In genomic region chr12:14770495-14771313, GRCh38 we compare ENCODE assay signal across 8 cellular contexts. TPM values are rescaled to one million over a fixed set of nuclear protein-coding genes. Genes with fewer than 3 reads are reported as not detected.
DNase-seq lines count a peak whose midpoint lies in the region; ATAC-seq and TF ChIP-seq lines count a peak whose summit lies in the region.

No MANE protein-coding gene starts in this region.

- ATAC-seq in GM21515 (IDR thresholded peaks at IDR 0.05; ENCODE audit: unreplicated experiment) (peak; percentile 16), esophagus mucosa (peak; percentile 75)

- H3K36me3 ChIP-seq in Caco-2 (ENCODE audit: control insufficient read depth, insufficient read depth, low read length) (peaks cover 2% of the 10 kb centered on the region; the same call in 1 of the 2 replicates), OCI-LY7 (ENCODE audit: insufficient read depth, low read length) (peaks cover 37% of the 10 kb centered on the region), mucosa of stomach (ENCODE audit: control insufficient read depth, insufficient read depth, low read length) (no peaks in the 10 kb centered on the region)

- peak overlapping the region; percentile 95 for H3K27ac ChIP-seq in OCI-LY7 (ENCODE audit: low read depth, low read length, poor library complexity, severe bottlenecking)

- peak overlapping the region; percentile 98 for H3K9ac ChIP-seq in mucosa of stomach (ENCODE audit: low read length)

- no peaks in the 10 kb centered on the region for H3K9me2 ChIP-seq in OCI-LY7 (ENCODE audit: insufficient read depth, low read length)

- CTCF ChIA-PET in Caco-2 (lab: Charles Lee), result interaction anchor here (0.5 to 3.0 kb wide), 5 partner anchors 11 to 141 kb away, joined by 3 to 16 read pairs (median 5); partner anchors contain the start of genes C12orf60 and WBP11
- CTCF ChIA-PET in OCI-LY7 (lab: Charles Lee; ENCODE audit: unreplicated experiment), result interaction anchor here (0.6 to 1.6 kb wide), 3 partner anchors 32 to 462 kb away, joined by 3 to 5 read pairs (median 3); partner anchors contain the start of genes C12orf60 and WBP11

- intact Hi-C loops in Caco-2 (cut with micrococcal nuclease; ENCODE audit: unreplicated experiment) (loop anchor here (1.0 kb wide), 2 partner anchors 33 to 96 kb away; partner anchors contain the start of genes C12orf60 and WBP11), OCI-LY7 (cut with micrococcal nuclease; ENCODE audit: unreplicated experiment) (loop anchor here (2.0 to 10.0 kb wide), 9 partner anchors 112 to 1114 kb away; partner anchors contain the start of genes ARHGDIB and STRAP)

- H3K4me2 ChIP-seq in OCI-LY7 (ENCODE audit: low read length), result peak overlapping the region; percentile 96

- TF ChIP-seq CTCF in Caco-2 (IDR thresholded peaks at IDR 0.05; ENCODE audit: insufficient read depth in 1 of 2, low read depth in 1 of 2, low read length in 1 of 2, severe bottlenecking in 1 of 2, unreplicated experiment in 1 of 2) (no peak), OCI-LY7 (conservative IDR thresholded peaks at IDR 0.05; ENCODE audit: low read length) (no peak)

- peak overlapping the region; percentile 96 for H3K4me3 ChIP-seq in Caco-2 (ENCODE audit: low read depth, low read length)
- H3K4me3 ChIP-seq in OCI-LY7 (ENCODE audit: low read depth, low read length, poor library complexity, severe bottlenecking), result peak overlapping the region; percentile 81
- peak overlapping the region; percentile 100 for H3K4me3 ChIP-seq in mucosa of stomach (ENCODE audit: low read length)

- H4K20me1 ChIP-seq in OCI-LY7 (ENCODE audit: insufficient read depth, low read length), result peaks cover 5% of the 10 kb centered on the region

- no peak overlapping the region for H2AFZ ChIP-seq in OCI-LY7 (ENCODE audit: low read length)

- TSS peak; percentile 57 for BruUV-seq in Caco-2 (replicated peaks; lab: Mats Ljungman, UMichigan)
- TSS peak; percentile 83 for BruUV-seq in OCI-LY7 (replicated peaks; lab: Mats Ljungman, UMichigan)

- H3K27me3 Mint-ChIP-seq in Caco-2 (ENCODE audit: insufficient read depth, unreplicated experiment), result no peaks in the 10 kb centered on the region

- H3K4me1 ChIP-seq in Caco-2 (peaks cover 16% of the 10 kb centered on the region; the same call in 1 of the 2 replicates), OCI-LY7 (ENCODE audit: insufficient read depth, low read length, poor library complexity, severe bottlenecking) (peaks cover 54% of the 10 kb centered on the region), mucosa of stomach (ENCODE audit: control insufficient read depth, insufficient read depth, low read length) (no peaks in the 10 kb centered on the region)

- H3K79me2 ChIP-seq in OCI-LY7 (ENCODE audit: insufficient read depth, low read depth, low read length), result peaks cover 32% of the 10 kb centered on the region; the same call in 1 of the 2 replicates

- H3K4me3 Mint-ChIP-seq in Caco-2 (ENCODE audit: unreplicated experiment), result peak overlapping the region; percentile 90

- peaks cover 86% of the 10 kb centered on the region for H3K36me3 Mint-ChIP-seq in Caco-2 (ENCODE audit: insufficient read depth, unreplicated experiment)

- POLR2A ChIA-PET in Caco-2 (lab: Charles Lee), result interaction anchor here (0.5 to 3.0 kb wide), 9 partner anchors 11 to 1018 kb away, joined by 3 to 42 read pairs (median 3); partner anchors contain the start of genes ATF7IP, C12orf60, EPS8 and GUCY2C
- POLR2A ChIA-PET in OCI-LY7 (lab: Charles Lee), result interaction anchor here (0.5 to 9.5 kb wide), 34 partner anchors 12 to 617 kb away, joined by 3 to 162 read pairs (median 4); partner anchors contain the start of genes ARHGDIB, C12orf60 and WBP11

- H3K9me3 ChIP-seq in Caco-2 (peaks cover 10% of the 10 kb centered on the region), OCI-LY7 (ENCODE audit: low read length) (peaks cover under 1% of the 10 kb centered on the region; the same call in 1 of the 2 replicates), mucosa of stomach (ENCODE audit: control insufficient read depth, low read length) (no peaks in the 10 kb centered on the region)

- DNase-seq in Caco-2, result peak; percentile 97 to 99
- DNase-seq in HuH-7 (ENCODE audit: low spot score), result peak; percentile 74
- DNase-seq in OCI-LY7 (ENCODE audit: low spot score), result peak; percentile 92
- peak; percentile 96 for DNase-seq in activated T-cell treated with anti-CD3 and anti-CD28 coated beads, Interleukin-2, amount 50 U/mL, for 1 hour
- peak; percentile 97 for DNase-seq in stimulated activated CD8-positive, alpha-beta memory T cell treated with anti-CD3 and anti-CD28 coated beads, Interleukin-4, amount 100 ng/mL, for 48 hours

- H3K27ac Mint-ChIP-seq in Caco-2 (ENCODE audit: unreplicated experiment), result peak overlapping the region; percentile 96

- H3K27me3 ChIP-seq in Caco-2 (replicated peaks; ENCODE audit: control insufficient read depth, insufficient read depth, low read length) (no peaks in the 10 kb centered on the region), mucosa of stomach (ENCODE audit: control insufficient read depth, insufficient read depth, low read length) (no peaks in the 10 kb centered on the region)

- H3K9me3 Mint-ChIP-seq in Caco-2 (ENCODE audit: unreplicated experiment), result peaks cover 11% of the 10 kb centered on the region

- peaks cover 24% of the 10 kb centered on the region for H3K4me1 Mint-ChIP-seq in Caco-2 (ENCODE audit: low read depth, unreplicated experiment)

RNA-seq across cellular contexts. Expression of gene WBP11, which starts 32.6 kb away (rescaled TPM):
- total RNA-seq in Caco-2 (2022) (159 and 184 TPM in 2 replicates), OCI-LY7 (2022) (107 TPM in 2 replicates), esophagus mucosa (28.5 TPM)
- 16.5 and 22.8 TPM in 2 replicates for total RNA-seq in OCI-LY7 (2014; rRNA removed; shearing (Covaris generic))

RNA-seq across cellular contexts. Expression of gene C12orf60, which starts 32.8 kb away (rescaled TPM):
- total RNA-seq in Caco-2 (2022) (1.8 and 2.8 TPM in 2 replicates), OCI-LY7 (2022) (3.4 and 3.9 TPM in 2 replicates), esophagus mucosa (0.76 TPM)
- 2.8 and 3.2 TPM in 2 replicates for total RNA-seq in OCI-LY7 (2014; rRNA removed; shearing (Covaris generic))

RNA-seq across cellular contexts. Expression of gene SMCO3, which starts 43.3 kb away (rescaled TPM):
- not detected in 2 replicates for total RNA-seq in Caco-2 (2022)
- total RNA-seq in OCI-LY7 (2014; rRNA removed; shearing (Covaris generic)), result not detected in 2 replicates
- total RNA-seq in OCI-LY7 (2022), result not detected in 2 replicates
- not detected for total RNA-seq in esophagus mucosa

Comparison
In these comparisons a context has a peak if more than half of its experiments do, and no peak if none do; other contexts are left out.
1. Peak in every context shown above with its lines: DNase-seq, ATAC-seq, H3K4me3 ChIP-seq and H3K27ac ChIP-seq.